Comparison of ENCODE assay signal across 5 cellular contexts in the genomic region with DNA sequence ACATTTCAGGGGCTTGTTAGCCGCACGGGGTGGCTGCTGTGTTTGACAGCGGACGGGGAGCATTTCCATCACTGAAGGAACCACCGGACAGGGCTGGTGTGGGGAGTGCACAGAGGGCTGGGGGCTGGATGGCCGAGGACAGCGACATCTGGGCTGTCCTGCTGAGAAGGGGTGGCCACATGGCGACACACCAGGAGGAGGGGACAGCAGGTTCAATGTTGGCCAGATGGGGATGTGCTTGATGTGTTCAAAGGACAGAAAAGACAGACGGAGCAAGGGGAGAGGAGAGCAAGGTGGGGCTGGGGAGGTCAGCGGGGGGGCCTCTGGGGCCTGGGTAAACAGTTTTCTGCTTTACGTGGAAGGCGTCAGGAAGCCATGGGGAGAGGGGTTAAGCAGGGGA. TPM values are rescaled to one million over a fixed set of nuclear protein-coding genes. Genes with fewer than 3 reads are reported as not detected.
"Had no signal": no experiment of that assay in that cellular context is flagged by ENCODE, and none has a peak within 500 bp of the region (broad histone marks: within the 10 kb centered on the region; RNA-seq: fewer than 3 reads in every experiment).

No MANE protein-coding gene starts in this region.

RNA-seq across cellular contexts. Expression of a gene that starts 12.8 kb away (rescaled TPM):
- total RNA-seq: HepG2, HT-29, IMR-90, Right ventricle myocardium superior, SJSA1 had no signal
- polyA plus RNA-seq: HepG2, IMR-90 had no signal
